In the genomic region with DNA sequence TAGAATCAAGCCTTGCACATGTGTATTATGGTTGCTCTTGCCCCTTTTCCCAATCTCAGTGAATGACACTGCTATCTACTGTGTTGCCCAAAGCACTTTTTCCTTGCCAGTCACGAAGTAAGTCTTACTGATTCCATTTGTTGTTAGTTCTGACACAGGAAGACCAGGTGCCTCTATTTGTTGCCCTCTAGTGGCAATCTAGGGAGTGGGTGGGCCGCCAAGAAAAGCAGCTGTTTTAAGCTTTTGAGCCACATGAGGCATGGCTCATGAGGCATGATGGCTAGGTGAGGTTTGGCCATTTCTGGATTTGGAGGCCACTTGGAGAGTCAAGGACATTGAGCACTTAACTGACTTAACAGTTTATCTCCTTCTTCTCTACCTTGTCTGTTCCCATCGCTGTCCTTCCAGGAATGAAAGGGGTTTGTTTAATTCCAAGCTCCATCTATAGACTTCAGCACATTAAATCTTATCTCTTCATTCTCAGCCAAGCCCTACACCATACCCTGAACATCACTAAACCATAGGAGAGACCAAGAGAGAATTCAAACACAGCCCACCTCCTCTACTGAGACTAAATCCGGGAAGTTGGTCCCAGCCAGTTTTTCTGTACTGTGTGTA, we compare ENCODE assay signal across 9 cellular contexts.
DNase-seq lines count a peak whose midpoint lies in the region; ATAC-seq, FAIRE-seq and TF ChIP-seq lines count a peak whose summit lies in the region.
"Had no signal": no experiment of that assay in that cellular context is flagged by ENCODE, and none has a peak within 500 bp of the region (broad histone marks: within the 10 kb centered on the region; RNA-seq: fewer than 3 reads in every experiment).

No MANE protein-coding gene starts in this region.

- H3K4me3 Mint-ChIP-seq in brain, result no peak overlapping the region

- no peak overlapping the region for H2AFZ ChIP-seq in HepG2 (ENCODE audit: low read length)

- H3K36me3 Mint-ChIP-seq in brain, result peaks cover 44% of the 10 kb centered on the region

- DNase-seq in NCI-H1417 (lab: John Stamatoyannopoulos, UW) (peak in 2 of 3 experiments; percentile 44 to 66), NCI-H1417 treated with DMSO at 0.1 percent for 48 hours (lab: John Stamatoyannopoulos, UW) (no peak), LHCN-M2 (ENCODE audit: low read depth) (peak; percentile 63), T-helper 9 cell (peak; percentile 20), HepG2 (ENCODE audit: low spot score) (peak; percentile 52), GOT3 (lab: John Stamatoyannopoulos, UW) (no peak)
- peak; percentile 64 for DNase-seq in stimulated activated CD8-positive, alpha-beta memory T cell treated with anti-CD3 and anti-CD28 coated beads, Interleukin-4, amount 100 ng/mL, for 48 hours

- whole genome bisulfite sequencing in HepG2 (ENCODE audit: low lambda C conversion rate), result 73% methylated on average over 4 of the region's 4 CpGs

- in situ Hi-C loops in HepG2 (cut with HindIII; ENCODE audit: extremely low pct_ligation_motif_present, low pct_unique_long_range_greater_than_20kb), result no loop called here

- no peak overlapping the region for H3K4me2 ChIP-seq in HepG2 (ENCODE audit: low read depth, low read length)
- H3K4me2 ChIP-seq: BLaER1 had no signal

- no peaks in the 10 kb centered on the region for H3K9me3 Mint-ChIP-seq in brain

- peaks cover 9% of the 10 kb centered on the region for H3K4me1 ChIP-seq in HepG2 (ENCODE audit: insufficient read depth, low read length)
- H3K4me1 ChIP-seq: BLaER1 had no signal

- no peaks in the 10 kb centered on the region for H3K27me3 ChIP-seq in HepG2 (ENCODE audit: control insufficient read depth in 1 of 2, insufficient read depth in 2 of 2, low read length in 2 of 2)
- H3K27me3 ChIP-seq: BLaER1 had no signal

- no peak for TF ChIP-seq POLR2A in HepG2 (IDR thresholded peaks at IDR 0.05; ENCODE audit: insufficient read depth in 1 of 2, low read depth in 2 of 2, low read length in 2 of 2)

- no peaks in the 10 kb centered on the region for H4K20me1 ChIP-seq in HepG2 (ENCODE audit: insufficient read depth, low read length)
- H4K20me1 ChIP-seq: BLaER1 had no signal

- no peaks in the 10 kb centered on the region; a peak in 1 of 5 replicates for H3K36me3 ChIP-seq in HepG2 (replicated peaks in 1 of 2; ENCODE audit: control insufficient read depth in 1 of 2, insufficient read depth in 2 of 2, low read length in 2 of 2)

- TF ChIP-seq CTCF in brain (conservative IDR thresholded peaks at IDR 0.05) (peak; percentile 47 to 76), HepG2 (CRISPR knock-in tag; IDR thresholded peaks at IDR 0.05) (peak; percentile 61)

- H3K9ac ChIP-seq in HepG2 (ENCODE audit: insufficient read depth, low read depth, low read length), result no peak overlapping the region
- H3K9ac ChIP-seq: BLaER1 had no signal

- H3K9me3 ChIP-seq in HepG2 (ENCODE audit: low read length), result no peaks in the 10 kb centered on the region
- H3K9me3 ChIP-seq: BLaER1 had no signal

- CTCF ChIA-PET in HepG2 (lab: Yijun Ruan, JAX; ENCODE audit: low intra/inter-chr PET ratio, low total read pairs), result interaction anchor here (1.8 kb wide), 1 partner anchor 25 kb away, joined by 10 read pairs; no protein-coding TSS in a partner anchor

- no peak for TF ChIP-seq RAD21 in HepG2 (CRISPR knock-in tag; IDR thresholded peaks at IDR 0.05)

- BruUV-seq in HepG2 (replicated peaks; lab: Mats Ljungman, UMichigan), result no TSS peak

- no peak overlapping the region for H3K4me3 ChIP-seq in HepG2 (replicated peaks in 1 of 3; ENCODE audit: insufficient read depth in 1 of 3, low read depth in 2 of 3, low read length in 3 of 3)
- H3K4me3 ChIP-seq: BLaER1 had no signal

- no peaks in the 10 kb centered on the region for H3K79me2 ChIP-seq in HepG2 (ENCODE audit: insufficient read depth, low read length)

- FAIRE-seq in HepG2 (lab: Jason Lieb, UNC), result peak; percentile 66

- H3K27ac ChIP-seq in HepG2 (ENCODE audit: extremely low read length, insufficient read depth, low read length), result no peak overlapping the region
- H3K27ac ChIP-seq: BLaER1 had no signal

- no peaks in the 10 kb centered on the region for H3K4me1 Mint-ChIP-seq in brain

- POLR2A ChIA-PET in HepG2 (lab: Yijun Ruan, JAX), result no interaction called here

- peak; percentile 77 for ATAC-seq in HepG2

- intact Hi-C loops in HepG2 (cut with micrococcal nuclease; ENCODE audit: unreplicated experiment), result no loop called here

- H3K27me3 Mint-ChIP-seq in brain, result no peaks in the 10 kb centered on the region

- TF ChIP-seq EP300 in HepG2 (IDR thresholded peaks at IDR 0.05; ENCODE audit: low read depth in 2 of 2, low read length in 2 of 2), result no peak
- no peak for TF ChIP-seq EP300 in HepG2 (CRISPR knock-in tag; IDR thresholded peaks at IDR 0.05; ENCODE audit: borderline replicate concordance)

- H3K27ac Mint-ChIP-seq in brain, result no peak overlapping the region

TF ChIP-seq in HepG2, 621 proteins besides CTCF, POLR2A, EP300 and RAD21:
- no peak for TF ChIP-seq HMG20A (CRISPR knock-in tag; IDR thresholded peaks at IDR 0.05; ENCODE audit: borderline replicate concordance)
- TF ChIP-seq ZNF549 (CRISPR knock-in tag; IDR thresholded peaks at IDR 0.05), result no peak
- TF ChIP-seq, protein P1, sequence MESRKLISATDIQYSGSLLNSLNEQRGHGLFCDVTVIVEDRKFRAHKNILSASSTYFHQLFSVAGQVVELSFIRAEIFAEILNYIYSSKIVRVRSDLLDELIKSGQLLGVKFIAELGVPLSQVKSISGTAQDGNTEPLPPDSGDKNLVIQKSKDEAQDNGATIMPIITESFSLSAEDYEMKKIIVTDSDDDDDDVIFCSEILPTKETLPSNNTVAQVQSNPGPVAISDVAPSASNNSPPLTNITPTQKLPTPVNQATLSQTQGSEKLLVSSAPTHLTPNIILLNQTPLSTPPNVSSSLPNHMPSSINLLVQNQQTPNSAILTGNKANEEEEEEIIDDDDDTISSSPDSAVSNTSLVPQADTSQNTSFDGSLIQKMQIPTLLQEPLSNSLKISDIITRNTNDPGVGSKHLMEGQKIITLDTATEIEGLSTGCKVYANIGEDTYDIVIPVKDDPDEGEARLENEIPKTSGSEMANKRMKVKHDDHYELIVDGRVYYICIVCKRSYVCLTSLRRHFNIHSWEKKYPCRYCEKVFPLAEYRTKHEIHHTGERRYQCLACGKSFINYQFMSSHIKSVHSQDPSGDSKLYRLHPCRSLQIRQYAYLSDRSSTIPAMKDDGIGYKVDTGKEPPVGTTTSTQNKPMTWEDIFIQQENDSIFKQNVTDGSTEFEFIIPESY (CRISPR knock-in tag; IDR thresholded peaks at IDR 0.05), result peak; percentile 94
- TF ChIP-seq, protein P2, sequence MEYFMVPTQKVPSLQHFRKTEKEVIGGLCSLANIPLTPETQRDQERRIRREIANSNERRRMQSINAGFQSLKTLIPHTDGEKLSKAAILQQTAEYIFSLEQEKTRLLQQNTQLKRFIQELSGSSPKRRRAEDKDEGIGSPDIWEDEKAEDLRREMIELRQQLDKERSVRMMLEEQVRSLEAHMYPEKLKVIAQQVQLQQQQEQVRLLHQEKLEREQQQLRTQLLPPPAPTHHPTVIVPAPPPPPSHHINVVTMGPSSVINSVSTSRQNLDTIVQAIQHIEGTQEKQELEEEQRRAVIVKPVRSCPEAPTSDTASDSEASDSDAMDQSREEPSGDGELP (IDR thresholded peaks at IDR 0.05; ENCODE audit: borderline replicate concordance, low read depth), result peak; percentile 20; the same call in 1 of the 2 replicates
- TF ChIP-seq, protein P3, sequence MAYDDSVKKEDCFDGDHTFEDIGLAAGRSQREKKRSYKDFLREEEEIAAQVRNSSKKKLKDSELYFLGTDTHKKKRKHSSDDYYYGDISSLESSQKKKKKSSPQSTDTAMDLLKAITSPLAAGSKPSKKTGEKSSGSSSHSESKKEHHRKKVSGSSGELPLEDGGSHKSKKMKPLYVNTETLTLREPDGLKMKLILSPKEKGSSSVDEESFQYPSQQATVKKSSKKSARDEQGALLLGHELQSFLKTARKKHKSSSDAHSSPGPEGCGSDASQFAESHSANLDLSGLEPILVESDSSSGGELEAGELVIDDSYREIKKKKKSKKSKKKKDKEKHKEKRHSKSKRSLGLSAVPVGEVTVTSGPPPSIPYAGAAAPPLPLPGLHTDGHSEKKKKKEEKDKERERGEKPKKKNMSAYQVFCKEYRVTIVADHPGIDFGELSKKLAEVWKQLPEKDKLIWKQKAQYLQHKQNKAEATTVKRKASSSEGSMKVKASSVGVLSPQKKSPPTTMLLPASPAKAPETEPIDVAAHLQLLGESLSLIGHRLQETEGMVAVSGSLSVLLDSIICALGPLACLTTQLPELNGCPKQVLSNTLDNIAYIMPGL (CRISPR knock-in tag; IDR thresholded peaks at IDR 0.05; ENCODE audit: borderline replicate concordance in 1 of 2, low read depth in 1 of 2), result 0 out of 4 replicates have a peak, but pooled peaks of 1 of the 2 experiments have one; percentile 19
- peak; percentile 38 for TF ChIP-seq STAG1 (CRISPR knock-in tag; IDR thresholded peaks at IDR 0.05)
- peak; percentile 40; the same call in 1 of the 2 replicates for TF ChIP-seq SMC3 (IDR thresholded peaks at IDR 0.05; ENCODE audit: low read length)
- TF ChIP-seq, protein P4, sequence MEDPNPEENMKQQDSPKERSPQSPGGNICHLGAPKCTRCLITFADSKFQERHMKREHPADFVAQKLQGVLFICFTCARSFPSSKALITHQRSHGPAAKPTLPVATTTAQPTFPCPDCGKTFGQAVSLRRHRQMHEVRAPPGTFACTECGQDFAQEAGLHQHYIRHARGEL (CRISPR knock-in tag; IDR thresholded peaks at IDR 0.05), result peak; percentile 89; the same call in 1 of the 2 replicates
- TF ChIP-seq, protein P5, sequence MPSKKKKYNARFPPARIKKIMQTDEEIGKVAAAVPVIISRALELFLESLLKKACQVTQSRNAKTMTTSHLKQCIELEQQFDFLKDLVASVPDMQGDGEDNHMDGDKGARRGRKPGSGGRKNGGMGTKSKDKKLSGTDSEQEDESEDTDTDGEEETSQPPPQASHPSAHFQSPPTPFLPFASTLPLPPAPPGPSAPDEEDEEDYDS (CRISPR knock-in tag; IDR thresholded peaks at IDR 0.05), result 0 out of 2 replicates have a peak, but pooled peaks have one; percentile 19
- TF ChIP-seq, protein P6, sequence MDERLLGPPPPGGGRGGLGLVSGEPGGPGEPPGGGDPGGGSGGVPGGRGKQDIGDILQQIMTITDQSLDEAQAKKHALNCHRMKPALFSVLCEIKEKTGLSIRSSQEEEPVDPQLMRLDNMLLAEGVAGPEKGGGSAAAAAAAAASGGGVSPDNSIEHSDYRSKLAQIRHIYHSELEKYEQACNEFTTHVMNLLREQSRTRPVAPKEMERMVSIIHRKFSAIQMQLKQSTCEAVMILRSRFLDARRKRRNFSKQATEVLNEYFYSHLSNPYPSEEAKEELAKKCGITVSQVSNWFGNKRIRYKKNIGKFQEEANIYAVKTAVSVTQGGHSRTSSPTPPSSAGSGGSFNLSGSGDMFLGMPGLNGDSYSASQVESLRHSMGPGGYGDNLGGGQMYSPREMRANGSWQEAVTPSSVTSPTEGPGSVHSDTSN (CRISPR knock-in tag; IDR thresholded peaks at IDR 0.05), result no peak
- peak; percentile 54 for TF ChIP-seq XRCC5 (optimal IDR thresholded peaks at IDR 0.05; ENCODE audit: low read length)
- TF ChIP-seq ZMYM4 (CRISPR knock-in tag; IDR thresholded peaks at IDR 0.05), result peak; percentile 42; the same call in 1 of the 2 replicates
TF ChIP-seq in HepG2: peak in this region for 9.

Comparison
In these comparisons a context has a peak if more than half of its experiments do, and no peak if none do; other contexts are left out.
1. DNase-seq: peak in NCI-H1417 (2 of 3), LHCN-M2 (single experiment), T-helper 9 cell (single experiment), HepG2 (single experiment) and stimulated activated CD8-positive, alpha-beta memory T cell treated with anti-CD3 and anti-CD28 coated beads, Interleukin-4, amount 100 ng/mL, for 48 hours (single experiment); none in NCI-H1417 treated with DMSO at 0.1 percent for 48 hours (single experiment) and GOT3 (single experiment).